ENCODE assay signal across 1 cellular context in the genomic region with DNA sequence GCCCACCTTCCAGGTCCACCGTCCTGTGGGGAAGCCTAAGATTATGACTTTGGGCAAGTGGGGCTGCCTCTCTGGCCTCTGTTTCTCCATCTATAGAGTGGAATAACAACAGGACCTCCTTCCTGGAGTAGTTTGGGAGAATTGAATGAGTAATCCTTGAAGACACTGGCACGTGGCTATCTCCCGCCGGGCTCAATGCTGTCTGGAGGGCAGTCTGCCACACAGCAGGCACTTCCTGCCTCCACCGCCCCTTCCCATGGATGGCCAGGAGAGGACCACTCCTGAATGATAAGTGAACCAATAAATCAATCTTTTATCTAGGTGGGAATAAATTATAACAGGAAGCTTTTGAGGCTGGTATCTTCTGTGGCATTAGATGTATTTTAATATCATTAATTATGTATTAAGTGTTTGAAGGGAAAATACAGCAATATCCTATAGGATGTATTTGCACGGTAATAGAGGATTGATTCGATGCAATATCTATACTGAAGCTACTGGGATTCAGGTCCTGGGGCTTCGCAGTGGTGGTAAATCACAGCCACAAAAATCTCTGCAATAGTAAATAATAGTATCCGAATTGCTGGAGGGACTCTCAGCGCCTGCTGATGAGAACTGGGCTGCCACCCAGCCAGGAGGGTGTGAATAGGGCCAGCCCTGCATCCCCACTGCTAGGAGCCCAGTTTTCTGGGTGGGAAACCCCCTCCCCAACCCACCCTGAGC.
TF ChIP-seq lines count a peak whose summit lies in the region.

No MANE protein-coding gene starts in this region.

TF ChIP-seq in K562, 482 proteins besides CTCF, POLR2A, EP300 and RAD21:
- TF ChIP-seq ZNF589 (CRISPR knock-in tag; IDR thresholded peaks at IDR 0.05; ENCODE audit: low read depth) (no peak), ZFPM2 (CRISPR knock-in tag; IDR thresholded peaks at IDR 0.05) (no peak), RCOR1 (IDR thresholded peaks at IDR 0.05; ENCODE audit: borderline replicate concordance in 1 of 2, low read depth in 2 of 2, low read length in 2 of 2) (peak in 1 of 2 experiments; percentile 43; a peak in 1 of 4 replicates), GATAD2A (IDR thresholded peaks at IDR 0.05) (no peak), ZNF780A (CRISPR knock-in tag; IDR thresholded peaks at IDR 0.05) (no peak), PHF21A (IDR thresholded peaks at IDR 0.05; ENCODE audit: borderline replicate concordance, low read depth) (0 out of 2 replicates have a peak, but pooled peaks have one; percentile 37), ZNF239 (CRISPR knock-in tag; IDR thresholded peaks at IDR 0.05) (no peak), ZNF561 (CRISPR knock-in tag; conservative IDR thresholded peaks at IDR 0.05) (no peak), YBX1 (IDR thresholded peaks at IDR 0.05) (no peak), KDM1A (IDR thresholded peaks at IDR 0.05) (peak; percentile 56 to 63), MXI1 (IDR thresholded peaks at IDR 0.05; ENCODE audit: low read depth, low read length) (no peak), SRF (CRISPR knock-in tag; IDR thresholded peaks at IDR 0.05) (no peak), PTTG1 (tag; IDR thresholded peaks at IDR 0.05; ENCODE audit: low read depth) (no peak)
- TF ChIP-seq, protein P1, sequence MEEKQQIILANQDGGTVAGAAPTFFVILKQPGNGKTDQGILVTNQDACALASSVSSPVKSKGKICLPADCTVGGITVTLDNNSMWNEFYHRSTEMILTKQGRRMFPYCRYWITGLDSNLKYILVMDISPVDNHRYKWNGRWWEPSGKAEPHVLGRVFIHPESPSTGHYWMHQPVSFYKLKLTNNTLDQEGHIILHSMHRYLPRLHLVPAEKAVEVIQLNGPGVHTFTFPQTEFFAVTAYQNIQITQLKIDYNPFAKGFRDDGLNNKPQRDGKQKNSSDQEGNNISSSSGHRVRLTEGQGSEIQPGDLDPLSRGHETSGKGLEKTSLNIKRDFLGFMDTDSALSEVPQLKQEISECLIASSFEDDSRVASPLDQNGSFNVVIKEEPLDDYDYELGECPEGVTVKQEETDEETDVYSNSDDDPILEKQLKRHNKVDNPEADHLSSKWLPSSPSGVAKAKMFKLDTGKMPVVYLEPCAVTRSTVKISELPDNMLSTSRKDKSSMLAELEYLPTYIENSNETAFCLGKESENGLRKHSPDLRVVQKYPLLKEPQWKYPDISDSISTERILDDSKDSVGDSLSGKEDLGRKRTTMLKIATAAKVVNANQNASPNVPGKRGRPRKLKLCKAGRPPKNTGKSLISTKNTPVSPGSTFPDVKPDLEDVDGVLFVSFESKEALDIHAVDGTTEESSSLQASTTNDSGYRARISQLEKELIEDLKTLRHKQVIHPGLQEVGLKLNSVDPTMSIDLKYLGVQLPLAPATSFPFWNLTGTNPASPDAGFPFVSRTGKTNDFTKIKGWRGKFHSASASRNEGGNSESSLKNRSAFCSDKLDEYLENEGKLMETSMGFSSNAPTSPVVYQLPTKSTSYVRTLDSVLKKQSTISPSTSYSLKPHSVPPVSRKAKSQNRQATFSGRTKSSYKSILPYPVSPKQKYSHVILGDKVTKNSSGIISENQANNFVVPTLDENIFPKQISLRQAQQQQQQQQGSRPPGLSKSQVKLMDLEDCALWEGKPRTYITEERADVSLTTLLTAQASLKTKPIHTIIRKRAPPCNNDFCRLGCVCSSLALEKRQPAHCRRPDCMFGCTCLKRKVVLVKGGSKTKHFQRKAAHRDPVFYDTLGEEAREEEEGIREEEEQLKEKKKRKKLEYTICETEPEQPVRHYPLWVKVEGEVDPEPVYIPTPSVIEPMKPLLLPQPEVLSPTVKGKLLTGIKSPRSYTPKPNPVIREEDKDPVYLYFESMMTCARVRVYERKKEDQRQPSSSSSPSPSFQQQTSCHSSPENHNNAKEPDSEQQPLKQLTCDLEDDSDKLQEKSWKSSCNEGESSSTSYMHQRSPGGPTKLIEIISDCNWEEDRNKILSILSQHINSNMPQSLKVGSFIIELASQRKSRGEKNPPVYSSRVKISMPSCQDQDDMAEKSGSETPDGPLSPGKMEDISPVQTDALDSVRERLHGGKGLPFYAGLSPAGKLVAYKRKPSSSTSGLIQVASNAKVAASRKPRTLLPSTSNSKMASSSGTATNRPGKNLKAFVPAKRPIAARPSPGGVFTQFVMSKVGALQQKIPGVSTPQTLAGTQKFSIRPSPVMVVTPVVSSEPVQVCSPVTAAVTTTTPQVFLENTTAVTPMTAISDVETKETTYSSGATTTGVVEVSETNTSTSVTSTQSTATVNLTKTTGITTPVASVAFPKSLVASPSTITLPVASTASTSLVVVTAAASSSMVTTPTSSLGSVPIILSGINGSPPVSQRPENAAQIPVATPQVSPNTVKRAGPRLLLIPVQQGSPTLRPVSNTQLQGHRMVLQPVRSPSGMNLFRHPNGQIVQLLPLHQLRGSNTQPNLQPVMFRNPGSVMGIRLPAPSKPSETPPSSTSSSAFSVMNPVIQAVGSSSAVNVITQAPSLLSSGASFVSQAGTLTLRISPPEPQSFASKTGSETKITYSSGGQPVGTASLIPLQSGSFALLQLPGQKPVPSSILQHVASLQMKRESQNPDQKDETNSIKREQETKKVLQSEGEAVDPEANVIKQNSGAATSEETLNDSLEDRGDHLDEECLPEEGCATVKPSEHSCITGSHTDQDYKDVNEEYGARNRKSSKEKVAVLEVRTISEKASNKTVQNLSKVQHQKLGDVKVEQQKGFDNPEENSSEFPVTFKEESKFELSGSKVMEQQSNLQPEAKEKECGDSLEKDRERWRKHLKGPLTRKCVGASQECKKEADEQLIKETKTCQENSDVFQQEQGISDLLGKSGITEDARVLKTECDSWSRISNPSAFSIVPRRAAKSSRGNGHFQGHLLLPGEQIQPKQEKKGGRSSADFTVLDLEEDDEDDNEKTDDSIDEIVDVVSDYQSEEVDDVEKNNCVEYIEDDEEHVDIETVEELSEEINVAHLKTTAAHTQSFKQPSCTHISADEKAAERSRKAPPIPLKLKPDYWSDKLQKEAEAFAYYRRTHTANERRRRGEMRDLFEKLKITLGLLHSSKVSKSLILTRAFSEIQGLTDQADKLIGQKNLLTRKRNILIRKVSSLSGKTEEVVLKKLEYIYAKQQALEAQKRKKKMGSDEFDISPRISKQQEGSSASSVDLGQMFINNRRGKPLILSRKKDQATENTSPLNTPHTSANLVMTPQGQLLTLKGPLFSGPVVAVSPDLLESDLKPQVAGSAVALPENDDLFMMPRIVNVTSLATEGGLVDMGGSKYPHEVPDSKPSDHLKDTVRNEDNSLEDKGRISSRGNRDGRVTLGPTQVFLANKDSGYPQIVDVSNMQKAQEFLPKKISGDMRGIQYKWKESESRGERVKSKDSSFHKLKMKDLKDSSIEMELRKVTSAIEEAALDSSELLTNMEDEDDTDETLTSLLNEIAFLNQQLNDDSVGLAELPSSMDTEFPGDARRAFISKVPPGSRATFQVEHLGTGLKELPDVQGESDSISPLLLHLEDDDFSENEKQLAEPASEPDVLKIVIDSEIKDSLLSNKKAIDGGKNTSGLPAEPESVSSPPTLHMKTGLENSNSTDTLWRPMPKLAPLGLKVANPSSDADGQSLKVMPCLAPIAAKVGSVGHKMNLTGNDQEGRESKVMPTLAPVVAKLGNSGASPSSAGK (IDR thresholded peaks at IDR 0.05), result no peak
- TF ChIP-seq, protein P2, sequence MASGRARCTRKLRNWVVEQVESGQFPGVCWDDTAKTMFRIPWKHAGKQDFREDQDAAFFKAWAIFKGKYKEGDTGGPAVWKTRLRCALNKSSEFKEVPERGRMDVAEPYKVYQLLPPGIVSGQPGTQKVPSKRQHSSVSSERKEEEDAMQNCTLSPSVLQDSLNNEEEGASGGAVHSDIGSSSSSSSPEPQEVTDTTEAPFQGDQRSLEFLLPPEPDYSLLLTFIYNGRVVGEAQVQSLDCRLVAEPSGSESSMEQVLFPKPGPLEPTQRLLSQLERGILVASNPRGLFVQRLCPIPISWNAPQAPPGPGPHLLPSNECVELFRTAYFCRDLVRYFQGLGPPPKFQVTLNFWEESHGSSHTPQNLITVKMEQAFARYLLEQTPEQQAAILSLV (tag; IDR thresholded peaks at IDR 0.05), result no peak
- TF ChIP-seq, protein P3, sequence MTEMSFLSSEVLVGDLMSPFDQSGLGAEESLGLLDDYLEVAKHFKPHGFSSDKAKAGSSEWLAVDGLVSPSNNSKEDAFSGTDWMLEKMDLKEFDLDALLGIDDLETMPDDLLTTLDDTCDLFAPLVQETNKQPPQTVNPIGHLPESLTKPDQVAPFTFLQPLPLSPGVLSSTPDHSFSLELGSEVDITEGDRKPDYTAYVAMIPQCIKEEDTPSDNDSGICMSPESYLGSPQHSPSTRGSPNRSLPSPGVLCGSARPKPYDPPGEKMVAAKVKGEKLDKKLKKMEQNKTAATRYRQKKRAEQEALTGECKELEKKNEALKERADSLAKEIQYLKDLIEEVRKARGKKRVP (CRISPR knock-in tag; IDR thresholded peaks at IDR 0.05), result no peak
- TF ChIP-seq, protein P4, sequence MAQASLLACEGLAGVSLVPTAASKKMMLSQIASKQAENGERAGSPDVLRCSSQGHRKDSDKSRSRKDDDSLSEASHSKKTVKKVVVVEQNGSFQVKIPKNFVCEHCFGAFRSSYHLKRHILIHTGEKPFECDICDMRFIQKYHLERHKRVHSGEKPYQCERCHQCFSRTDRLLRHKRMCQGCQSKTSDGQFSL (CRISPR knock-in tag; IDR thresholded peaks at IDR 0.05), result no peak
- TF ChIP-seq, protein P4 (tag; IDR thresholded peaks at IDR 0.05), result no peak
- TF ChIP-seq, protein P5, sequence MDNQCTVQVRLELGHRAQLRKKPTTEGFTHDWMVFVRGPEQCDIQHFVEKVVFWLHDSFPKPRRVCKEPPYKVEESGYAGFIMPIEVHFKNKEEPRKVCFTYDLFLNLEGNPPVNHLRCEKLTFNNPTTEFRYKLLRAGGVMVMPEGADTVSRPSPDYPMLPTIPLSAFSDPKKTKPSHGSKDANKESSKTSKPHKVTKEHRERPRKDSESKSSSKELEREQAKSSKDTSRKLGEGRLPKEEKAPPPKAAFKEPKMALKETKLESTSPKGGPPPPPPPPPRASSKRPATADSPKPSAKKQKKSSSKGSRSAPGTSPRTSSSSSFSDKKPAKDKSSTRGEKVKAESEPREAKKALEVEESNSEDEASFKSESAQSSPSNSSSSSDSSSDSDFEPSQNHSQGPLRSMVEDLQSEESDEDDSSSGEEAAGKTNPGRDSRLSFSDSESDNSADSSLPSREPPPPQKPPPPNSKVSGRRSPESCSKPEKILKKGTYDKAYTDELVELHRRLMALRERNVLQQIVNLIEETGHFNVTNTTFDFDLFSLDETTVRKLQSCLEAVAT (IDR thresholded peaks at IDR 0.05), result no peak
